ENCODE assay signal across 19 cellular contexts in the genomic region with DNA sequence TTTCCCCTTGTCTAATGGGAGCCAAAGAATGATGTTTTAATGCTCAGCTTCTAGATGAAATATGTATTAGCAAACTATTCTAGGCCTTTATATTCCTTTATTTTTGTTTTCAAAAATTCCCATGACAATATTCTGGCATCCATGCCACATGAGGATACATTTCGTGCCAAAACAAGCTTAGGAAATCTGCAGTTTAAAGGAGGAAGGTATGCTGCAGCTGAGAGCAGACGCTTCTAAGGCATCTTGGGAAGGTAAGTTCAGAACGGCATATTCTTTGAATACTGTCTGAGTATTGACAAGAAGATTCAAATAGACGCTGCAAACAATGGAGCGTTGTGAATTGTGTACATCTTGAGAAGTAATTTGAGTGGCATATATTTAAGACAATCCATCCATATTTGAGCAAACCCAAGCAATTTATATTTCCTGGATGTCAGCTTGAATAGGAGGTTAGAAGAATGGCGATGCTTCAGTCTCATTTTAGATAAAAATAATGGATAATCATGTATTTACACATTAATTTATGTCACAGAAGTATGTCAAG.
DNase-seq lines count a peak whose midpoint lies in the region; ATAC-seq, FAIRE-seq and TF ChIP-seq lines count a peak whose summit lies in the region.
"Had no signal": no experiment of that assay in that cellular context is flagged by ENCODE, and none has a peak within 500 bp of the region (broad histone marks: within the 10 kb centered on the region; RNA-seq: fewer than 3 reads in every experiment).

No MANE protein-coding gene starts in this region.

- H3K9me3 ChIP-seq in left ventricle myocardium inferior (replicated peaks) (peaks cover 14% of the 10 kb centered on the region), kidney (ENCODE audit: control insufficient read depth in 1 of 2, low read length in 2 of 2) (no peaks in the 10 kb centered on the region), suprapubic skin (no peaks in the 10 kb centered on the region)
- H3K9me3 ChIP-seq: Peyer's patch, transverse colon had no signal

- no peak for TF ChIP-seq POLR2A in suprapubic skin (IDR thresholded peaks at IDR 0.05)

- TF ChIP-seq CTCF in left ventricle myocardium inferior (IDR thresholded peaks at IDR 0.05; ENCODE audit: borderline replicate concordance) (no peak), kidney (IDR thresholded peaks at IDR 0.05; ENCODE audit: borderline replicate concordance, extremely low read depth, insufficient read depth) (no peak), suprapubic skin (IDR thresholded peaks at IDR 0.05) (no peak)

- no peaks in the 10 kb centered on the region for H3K27me3 Mint-ChIP-seq in activated naive CD8-positive, alpha-beta T cell treated with anti-CD3 and anti-CD28 coated beads for 36 hours
- H3K27me3 Mint-ChIP-seq: CD4-positive, alpha-beta T cell had no signal

- H3K4me3 Mint-ChIP-seq in activated naive CD8-positive, alpha-beta T cell treated with anti-CD3 and anti-CD28 coated beads for 36 hours: peak overlapping the region; percentile 52
- H3K4me3 Mint-ChIP-seq: CD4-positive, alpha-beta T cell; nephron had no signal

- FAIRE-seq in kidney (lab: Jason Lieb, UNC): no peak
- FAIRE-seq: TTC549 had no signal

- H3K36me3 ChIP-seq in left ventricle myocardium inferior (no peaks in the 10 kb centered on the region), kidney (ENCODE audit: control insufficient read depth in 1 of 2, insufficient read depth in 2 of 2, low read length in 2 of 2) (no peaks in the 10 kb centered on the region), suprapubic skin (no peaks in the 10 kb centered on the region)
- H3K36me3 ChIP-seq: cardiac muscle cell, heart right ventricle, Peyer's patch, transverse colon had no signal

- H3K9ac ChIP-seq in kidney (ENCODE audit: low read length in 2 of 2): no peak overlapping the region

- intact Hi-C loops in left ventricle myocardium inferior (cut with micrococcal nuclease): no loop called here
- intact Hi-C loops in cardiac septum (cut with DNase I): no loop called here
- intact Hi-C loops in kidney (cut with DNase I): no loop called here

- no peak for ATAC-seq in GM21737 (IDR thresholded peaks at IDR 0.05; ENCODE audit: unreplicated experiment)

- H3K4me3 ChIP-seq in left ventricle myocardium inferior: peak overlapping the region; percentile 39
- peak overlapping the region; percentile 1 to 42 for H3K4me3 ChIP-seq in kidney (ENCODE audit: low read length in 2 of 2)
- no peak overlapping the region for H3K4me3 ChIP-seq in suprapubic skin
- H3K4me3 ChIP-seq: cardiac muscle cell, Peyer's patch, transverse colon had no signal

- peak overlapping the region; percentile 84 for H3K27ac Mint-ChIP-seq in activated naive CD8-positive, alpha-beta T cell treated with anti-CD3 and anti-CD28 coated beads for 36 hours
- H3K27ac Mint-ChIP-seq: CD4-positive, alpha-beta T cell; nephron had no signal

- TF ChIP-seq EP300 in suprapubic skin (IDR thresholded peaks at IDR 0.05): no peak

- no peaks in the 10 kb centered on the region for H3K27me3 ChIP-seq in left ventricle myocardium inferior (ENCODE audit: low read depth)
- no peaks in the 10 kb centered on the region for H3K27me3 ChIP-seq in suprapubic skin
- H3K27me3 ChIP-seq: cardiac muscle cell, heart right ventricle, Peyer's patch, transverse colon had no signal

- H3K27ac ChIP-seq in left ventricle myocardium inferior (replicated peaks) (peak overlapping the region; percentile 52), kidney (ENCODE audit: low read depth in 2 of 2, low read length in 2 of 2) (peak overlapping the region in 1 of 2 donors; percentile 11), suprapubic skin (peak overlapping the region; percentile 11)
- H3K27ac ChIP-seq: cardiac muscle cell, transverse colon had no signal

- H3K4me1 Mint-ChIP-seq in activated naive CD8-positive, alpha-beta T cell treated with anti-CD3 and anti-CD28 coated beads for 36 hours: peaks cover 18% of the 10 kb centered on the region
- H3K4me1 Mint-ChIP-seq: nephron had no signal

- peaks cover 2% of the 10 kb centered on the region for H3K9me3 Mint-ChIP-seq in activated naive CD8-positive, alpha-beta T cell treated with anti-CD3 and anti-CD28 coated beads for 36 hours
- H3K9me3 Mint-ChIP-seq: CD4-positive, alpha-beta T cell had no signal

- DNase-seq in left ventricle myocardium inferior (no peak), cardiac septum (ENCODE audit: low spot score) (no peak), kidney (no peak), suprapubic skin (ENCODE audit: low spot score in 2 of 2) (no peak), NCI-H146 (lab: John Stamatoyannopoulos, UW) (no peak), NCI-H748 (lab: John Stamatoyannopoulos, UW; ENCODE audit: unreplicated experiment) (no peak)
- no peak for DNase-seq in activated naive CD8-positive, alpha-beta T cell treated with anti-CD3 and anti-CD28 coated beads for 36 hours
- DNase-seq: activated T-cell treated with anti-CD3 and anti-CD28 coated beads, Interleukin-2, amount 50 U/mL, for 1 hour; CD4-positive, alpha-beta T cell; effector CD8-positive, alpha-beta T cell; heart right ventricle; mesendoderm; NCI-H1417; Peyer's patch; transverse colon had no signal

- WGBS in suprapubic skin: 43% methylated on average over 6 of the region's 6 CpGs

- H3K4me1 ChIP-seq in left ventricle myocardium inferior (peaks cover 4% of the 10 kb centered on the region), kidney (ENCODE audit: control insufficient read depth in 1 of 2, insufficient read depth in 1 of 2, low read depth in 1 of 2, low read length in 2 of 2) (no peaks in the 10 kb centered on the region), suprapubic skin (peaks cover 10% of the 10 kb centered on the region)
- H3K4me1 ChIP-seq: Peyer's patch had no signal

- H3K36me3 Mint-ChIP-seq in activated naive CD8-positive, alpha-beta T cell treated with anti-CD3 and anti-CD28 coated beads for 36 hours: no peaks in the 10 kb centered on the region
